Comparison of ENCODE assay signal across 12 cellular contexts in genomic region chr20:24497851-24498250, GRCh38. TPM values are rescaled to one million over a fixed set of nuclear protein-coding genes. Genes with fewer than 3 reads are reported as not detected.
DNase-seq lines count a peak whose midpoint lies in the region; ATAC-seq and TF ChIP-seq lines count a peak whose summit lies in the region.
"Had no signal": no experiment of that assay in that cellular context is flagged by ENCODE, and none has a peak within 500 bp of the region (broad histone marks: within the 10 kb centered on the region; RNA-seq: fewer than 3 reads in every experiment).

No MANE protein-coding gene starts in this region.

- TF ChIP-seq CTCF in MM.1S (IDR thresholded peaks at IDR 0.05; ENCODE audit: low read length) (no peak), lower lobe of right lung (IDR thresholded peaks at IDR 0.05) (no peak)

- peaks cover 19% of the 10 kb centered on the region for H3K79me2 ChIP-seq in MM.1S (ENCODE audit: low read length)

- no peaks in the 10 kb centered on the region for H3K36me3 ChIP-seq in MM.1S (replicated peaks; ENCODE audit: insufficient read depth, low read length)
- H3K36me3 ChIP-seq in SJSA1, result no peaks in the 10 kb centered on the region
- H3K36me3 ChIP-seq in lower lobe of right lung, result no peaks in the 10 kb centered on the region
- H3K36me3 ChIP-seq: gastroesophageal sphincter had no signal

- intact Hi-C loops in lower lobe of right lung (cut with DNase I), result no loop called here

- H3K4me3 ChIP-seq in MM.1S (ENCODE audit: low read length) (no peak overlapping the region), SJSA1 (no peak overlapping the region), lower lobe of right lung (no peak overlapping the region)
- H3K4me3 ChIP-seq: gastroesophageal sphincter had no signal

- H3K9ac ChIP-seq in MM.1S (ENCODE audit: low read length), result no peak overlapping the region

- DNase-seq in DMS153 treated with DMSO at 0.1 percent for 48 hours (lab: John Stamatoyannopoulos, UW; ENCODE audit: unreplicated experiment), result peak; percentile 60
- peak; percentile 69 for DNase-seq in MM.1S
- DNase-seq in SJSA1 (ENCODE audit: low read depth in 1 of 2, low spot score in 2 of 2), result peak; percentile 11 to 54
- DNase-seq in lower lobe of right lung, result no peak
- no peak for DNase-seq in activated CD4-positive, alpha-beta T cell treated with anti-CD3 and anti-CD28 coated beads, Interleukin-2, amount 50 U/mL, for 4 hours
- DNase-seq in stimulated activated CD4-positive, alpha-beta T cell treated with anti-CD3 and anti-CD28 coated beads, Interleukin-1b, Interleukin-23, amount 100 ng/mL, for 48 hours, result no peak
- DNase-seq: activated CD4-positive, alpha-beta T cell treated with anti-CD3 and anti-CD28 coated beads for 4 hours; activated gamma-delta T cell had no signal

- H3K27ac ChIP-seq in MM.1S (ENCODE audit: low read length) (no peak overlapping the region; the same call in 1 of the 2 replicates), SJSA1 (no peak overlapping the region), lower lobe of right lung (no peak overlapping the region)
- H3K27ac ChIP-seq: gastroesophageal sphincter had no signal

- H2AFZ ChIP-seq in MM.1S (ENCODE audit: low read length), result no peak overlapping the region

- peaks cover 7% of the 10 kb centered on the region; the same call in 1 of the 2 replicates for H3K4me1 ChIP-seq in MM.1S (ENCODE audit: low read length)
- no peaks in the 10 kb centered on the region for H3K4me1 ChIP-seq in SJSA1 (replicated peaks)
- H3K4me1 ChIP-seq in lower lobe of right lung, result no peaks in the 10 kb centered on the region
- H3K4me1 ChIP-seq: gastroesophageal sphincter had no signal

- H3K9me2 ChIP-seq in MM.1S (replicated peaks; ENCODE audit: insufficient read depth, low read length), result no peaks in the 10 kb centered on the region

- ATAC-seq in lower lobe of right lung, result peak; percentile 39 to 63
- no peak for ATAC-seq in HG03432 (IDR thresholded peaks at IDR 0.05; ENCODE audit: unreplicated experiment)
- ATAC-seq in HG02970 (IDR thresholded peaks at IDR 0.05; ENCODE audit: low FRiP score, unreplicated experiment), result no peak
- ATAC-seq: gastroesophageal sphincter had no signal

- H3K27me3 ChIP-seq in MM.1S (replicated peaks; ENCODE audit: insufficient read depth, low read length) (no peaks in the 10 kb centered on the region), SJSA1 (replicated peaks) (no peaks in the 10 kb centered on the region), lower lobe of right lung (ENCODE audit: low read depth) (no peaks in the 10 kb centered on the region)
- H3K27me3 ChIP-seq: gastroesophageal sphincter had no signal

- H4K20me1 ChIP-seq in MM.1S (ENCODE audit: insufficient read depth, low read length), result no peaks in the 10 kb centered on the region

- H3K9me3 ChIP-seq in MM.1S (replicated peaks; ENCODE audit: insufficient read depth, low read length) (no peaks in the 10 kb centered on the region), SJSA1 (replicated peaks) (no peaks in the 10 kb centered on the region), lower lobe of right lung (no peaks in the 10 kb centered on the region)
- H3K9me3 ChIP-seq: gastroesophageal sphincter had no signal

- no peak overlapping the region for H3K4me2 ChIP-seq in MM.1S (ENCODE audit: low read depth, low read length)

- no peaks in the 10 kb centered on the region for H3F3A ChIP-seq in MM.1S (ENCODE audit: insufficient read depth, low read length)

RNA-seq across cellular contexts. Expression of gene SYNDIG1, which starts 28.4 kb away (rescaled TPM):
- total RNA-seq in SJSA1 (2014; rRNA removed; shearing (Covaris generic)), result not detected in 2 replicates
- 0.15 TPM for total RNA-seq in lower lobe of right lung
- total RNA-seq: lung microvascular endothelial cell had no signal

Comparison
In these comparisons a context has a peak if more than half of its experiments do, and no peak if none do; other contexts are left out.
1. DNase-seq: peak in DMS153 treated with DMSO at 0.1 percent for 48 hours (single experiment), MM.1S (single experiment) and SJSA1 (2 of 2); none in lower lobe of right lung (single experiment), activated CD4-positive, alpha-beta T cell treated with anti-CD3 and anti-CD28 coated beads, Interleukin-2, amount 50 U/mL, for 4 hours (0 of 2) and stimulated activated CD4-positive, alpha-beta T cell treated with anti-CD3 and anti-CD28 coated beads, Interleukin-1b, Interleukin-23, amount 100 ng/mL, for 48 hours (single experiment).
2. ATAC-seq: peak in lower lobe of right lung (2 of 2); none in HG03432 (single experiment) and HG02970 (single experiment).